In the genomic region with DNA sequence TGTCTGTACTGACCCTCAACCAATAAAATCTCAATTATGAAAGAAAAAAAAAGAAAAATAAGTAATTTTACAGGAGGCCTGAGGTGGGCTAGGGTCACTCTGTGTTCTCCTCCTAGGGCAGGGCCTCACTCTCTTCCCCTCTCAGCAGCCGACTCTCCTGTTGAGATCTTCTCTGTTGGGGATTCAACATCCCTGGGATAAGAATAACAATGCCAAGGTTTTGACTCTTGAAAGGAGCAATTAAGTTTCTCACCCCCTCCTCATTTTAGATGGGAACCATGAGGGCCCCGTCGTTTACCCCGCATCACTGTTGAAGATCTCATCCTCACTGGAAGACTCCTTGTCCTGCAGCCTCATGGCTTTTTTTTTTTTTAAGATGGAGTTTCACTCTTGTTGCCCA, we compare ENCODE assay signal across 22 cellular contexts.
"Had no signal": no experiment of that assay in that cellular context is flagged by ENCODE, and none has a peak within 500 bp of the region (broad histone marks: within the 10 kb centered on the region; RNA-seq: fewer than 3 reads in every experiment).

No MANE protein-coding gene starts in this region.

- H3K4me1 ChIP-seq: esophagus muscularis mucosa, gastrocnemius medialis, heart right ventricle, neural progenitor cell, pancreas, uterus had no signal

- H3K36me3 ChIP-seq: neural progenitor cell, pancreas, uterus had no signal

- FAIRE-seq: pancreas, small intestine had no signal

- H3K4me2 ChIP-seq: neural progenitor cell had no signal

- H3K4me3 ChIP-seq: esophagus muscularis mucosa, gastrocnemius medialis, heart right ventricle, lung, neural progenitor cell, pancreas, upper lobe of left lung, uterus had no signal

- H3K9me3 ChIP-seq: esophagus muscularis mucosa, gastrocnemius medialis, heart right ventricle, pancreas, upper lobe of left lung, uterus had no signal

- H3K9ac ChIP-seq: neural progenitor cell had no signal

- H2AFZ ChIP-seq: neural progenitor cell had no signal

- H3K27ac ChIP-seq: epithelial cell of prostate, esophagus muscularis mucosa, gastrocnemius medialis, heart right ventricle, neural progenitor cell, pancreas, upper lobe of left lung, uterus had no signal

- ATAC-seq: gastrocnemius medialis; heart right ventricle; left colon; left ventricle myocardium superior; natural killer cell treated with Interleukin-12 subunit alpha and Interleukin-12 subunit beta and Interleukin-15 and Interleukin-18, amount 100 ng/mL, for 72 hours; pancreas; right cardiac atrium had no signal

- H3K27me3 ChIP-seq: esophagus muscularis mucosa, gastrocnemius medialis, heart right ventricle, neural progenitor cell, pancreas, upper lobe of left lung, uterus had no signal

- DNase-seq: cortex of kidney; effector memory CD4-positive, alpha-beta T cell; gastrocnemius medialis; heart right ventricle; hypothalamus; left colon; left ventricle myocardium superior; mesenchymal stem cell; midbrain; nucleus accumbens; pancreas; right cardiac atrium; small intestine; stimulated activated CD4-positive, alpha-beta T cell treated with anti-CD3 and anti-CD28 coated beads, Interleukin-12 subunit alpha, Interleukin-12 subunit beta, amount 100 ng/mL, for 4 hours; stimulated activated naive CD4-positive, alpha-beta T cell; upper lobe of left lung; uterus had no signal
